ENCODE assay signal across 1 cellular context in the genomic region with DNA sequence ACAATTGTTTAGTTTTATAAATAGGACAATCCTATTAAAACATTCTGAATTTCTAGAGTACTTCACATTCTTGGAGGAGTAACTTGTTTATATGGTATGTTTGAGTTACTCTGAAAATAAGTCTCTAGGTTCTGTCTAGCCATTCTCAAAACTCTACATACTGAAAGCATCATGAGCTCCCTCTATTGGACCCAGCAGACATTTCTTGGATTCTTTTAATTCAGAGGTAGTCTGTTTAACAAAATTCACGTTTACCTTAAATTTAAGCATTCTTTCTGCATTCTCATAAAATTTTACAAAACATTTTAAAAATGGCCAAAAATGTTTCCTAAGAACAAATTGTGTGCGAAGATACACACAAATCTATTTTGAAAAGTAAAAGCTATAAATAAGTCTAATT.
TF ChIP-seq lines count a peak whose summit lies in the region.

No MANE protein-coding gene starts in this region.

TF ChIP-seq in GM12878, 131 proteins besides CTCF, POLR2A, EP300 and RAD21:
- TF ChIP-seq WRNIP1 (IDR thresholded peaks at IDR 0.05; ENCODE audit: borderline replicate concordance, low read depth, low read length) (no peak), KAT2A (conservative IDR thresholded peaks at IDR 0.05; ENCODE audit: control insufficient read depth, low read depth, low read length) (no peak), YBX1 (IDR thresholded peaks at IDR 0.05) (no peak), RFX5 (IDR thresholded peaks at IDR 0.05; ENCODE audit: low read depth, low read length) (no peak)
